Comparison of ENCODE assay signal across 1 cellular context in genomic region chr5:80739057-80739456, GRCh38.
TF ChIP-seq lines count a peak whose summit lies in the region.

No MANE protein-coding gene starts in this region.

TF ChIP-seq in HepG2, 621 proteins besides CTCF, POLR2A, EP300 and RAD21 (continued from another document):
- TF ChIP-seq ASH2L (IDR thresholded peaks at IDR 0.05; ENCODE audit: insufficient read length, low read depth, low read length) (no peak), ELF3 (CRISPR knock-in tag; IDR thresholded peaks at IDR 0.05) (no peak), TARDBP (CRISPR knock-in tag; IDR thresholded peaks at IDR 0.05) (no peak), MTA1 (CRISPR knock-in tag; IDR thresholded peaks at IDR 0.05; ENCODE audit: borderline replicate concordance) (no peak), GPBP1L1 (CRISPR knock-in tag; IDR thresholded peaks at IDR 0.05) (no peak), ZNF275 (CRISPR knock-in tag; IDR thresholded peaks at IDR 0.05; ENCODE audit: borderline replicate concordance) (no peak)
